In the genomic region with DNA sequence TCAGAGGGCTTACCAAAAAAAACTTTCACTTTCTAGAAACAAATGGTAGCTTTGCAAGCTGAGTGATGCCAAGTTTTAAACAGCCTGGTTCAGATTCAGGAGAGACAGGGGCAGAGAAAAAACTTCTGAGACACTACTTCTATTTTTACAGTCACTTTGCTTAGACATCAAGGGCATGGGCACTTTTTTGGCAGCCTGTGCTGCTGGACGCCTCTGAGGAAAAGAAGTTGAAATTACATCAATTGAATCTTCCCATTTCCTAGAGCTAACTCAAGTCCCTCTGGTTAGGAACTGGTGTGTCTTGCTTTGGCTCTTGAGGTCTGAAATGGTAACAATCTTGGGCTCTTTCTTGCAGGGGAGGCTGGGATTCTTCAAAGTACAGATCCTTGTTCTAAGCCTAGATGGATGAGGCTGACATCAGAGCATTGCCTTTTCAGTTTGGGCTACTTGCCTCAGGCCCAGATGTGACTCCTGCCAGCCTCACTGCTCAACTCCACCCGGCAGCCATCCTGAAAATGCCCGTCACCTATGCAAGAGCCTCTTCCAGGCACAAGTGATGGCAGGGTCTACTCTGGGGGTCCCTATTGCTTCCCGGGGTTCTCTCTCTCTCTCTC, we compare ENCODE assay signal across 9 cellular contexts.
DNase-seq lines count a peak whose midpoint lies in the region; ATAC-seq and TF ChIP-seq lines count a peak whose summit lies in the region.
"Had no signal": no experiment of that assay in that cellular context is flagged by ENCODE, and none has a peak within 500 bp of the region (broad histone marks: within the 10 kb centered on the region; RNA-seq: fewer than 3 reads in every experiment).

No MANE protein-coding gene starts in this region.

- ATAC-seq in GM21576 (IDR thresholded peaks at IDR 0.05; ENCODE audit: unreplicated experiment) = peak; percentile 7
- ATAC-seq in activated CD8-positive, alpha-beta memory T cell treated with anti-CD3 and anti-CD28 coated beads, Interleukin-2, amount 10 ng/mL, durations not matched to agents 7 days and 5 days = no peak
- ATAC-seq in GM18505 (IDR thresholded peaks at IDR 0.05; ENCODE audit: unreplicated experiment) = no peak

- H3K36me3 Mint-ChIP-seq in CD14-positive monocyte = peaks cover 10 to 15% of the 10 kb centered on the region in 2 donors
- peaks cover 14% of the 10 kb centered on the region for H3K36me3 Mint-ChIP-seq in activated CD8-positive, alpha-beta memory T cell treated with anti-CD3 and anti-CD28 coated beads, Interleukin-2, amount 10 ng/mL, durations not matched to agents 7 days and 5 days

- peaks cover 15% of the 10 kb centered on the region for H3K4me1 Mint-ChIP-seq in CD14-positive monocyte
- H3K4me1 Mint-ChIP-seq in activated CD8-positive, alpha-beta memory T cell treated with anti-CD3 and anti-CD28 coated beads, Interleukin-2, amount 10 ng/mL, durations not matched to agents 7 days and 5 days = peaks cover 35% of the 10 kb centered on the region

- CTCF ChIA-PET in activated CD8-positive, alpha-beta memory T cell treated with anti-CD3 and anti-CD28 coated beads, Interleukin-2, amount 10 ng/mL, durations not matched to agents 7 days and 5 days (lab: Charles Lee) = interaction anchor here (0.8 to 1.1 kb wide), 2 partner anchors 97 to 151 kb away, joined by 3 read pairs; no protein-coding TSS in a partner anchor
- CTCF ChIA-PET in GM10248 (lab: Yijun Ruan, JAX) = interaction anchor here (2.6 kb wide), 1 partner anchor 11 kb away, joined by 8 read pairs; no protein-coding TSS in a partner anchor

- POLR2A ChIA-PET in GM10248 (lab: Yijun Ruan, JAX) = no interaction called here

- intact Hi-C loops in CD14-positive monocyte (cut with micrococcal nuclease) = no loop called here

- H3K4me3 Mint-ChIP-seq in CD14-positive monocyte = peak overlapping the region in 1 of 2 donors; percentile 74
- peak overlapping the region; percentile 80 for H3K4me3 Mint-ChIP-seq in activated CD8-positive, alpha-beta memory T cell treated with anti-CD3 and anti-CD28 coated beads, Interleukin-2, amount 10 ng/mL, durations not matched to agents 7 days and 5 days

- peak overlapping the region in 6 of 7 donors; percentile 2 to 91 (median 56) for H3K27ac Mint-ChIP-seq in CD14-positive monocyte
- H3K27ac Mint-ChIP-seq in activated CD8-positive, alpha-beta memory T cell treated with anti-CD3 and anti-CD28 coated beads, Interleukin-2, amount 10 ng/mL, durations not matched to agents 7 days and 5 days = peak overlapping the region; percentile 95

- no peaks in the 10 kb centered on the region for H3K9me3 Mint-ChIP-seq in CD14-positive monocyte
- H3K9me3 Mint-ChIP-seq in activated CD8-positive, alpha-beta memory T cell treated with anti-CD3 and anti-CD28 coated beads, Interleukin-2, amount 10 ng/mL, durations not matched to agents 7 days and 5 days (ENCODE audit: low read depth) = no peaks in the 10 kb centered on the region

- no peak for TF ChIP-seq POLR2A in GM18505 (IDR thresholded peaks at IDR 0.05; ENCODE audit: borderline replicate concordance, extremely low read depth, insufficient read depth, insufficient read length)

- no peak for DNase-seq in CD14-positive monocyte (ENCODE audit: low spot score)
- no peak for DNase-seq in activated CD8-positive, alpha-beta memory T cell treated with anti-CD3 and anti-CD28 coated beads, Interleukin-2, amount 10 ng/mL, durations not matched to agents 7 days and 5 days
- DNase-seq in medulla oblongata (ENCODE audit: extremely low spot score) = peak; percentile 37
- DNase-seq in GM10248 (ENCODE audit: extremely low spot score) = no peak
- no peak for DNase-seq in NCI-H510A treated with DMSO at 0.1 percent for 48 hours (lab: John Stamatoyannopoulos, UW)
- no peak for DNase-seq in NCI-H2196 treated with DMSO at 0.1 percent for 48 hours (lab: John Stamatoyannopoulos, UW; ENCODE audit: unreplicated experiment)
- DNase-seq: GF-D8 had no signal

- H3K27me3 Mint-ChIP-seq in CD14-positive monocyte (ENCODE audit: low read depth in 3 of 3) = peaks cover 0 to 2% (median 0%) of the 10 kb centered on the region in 3 donors
- H3K27me3 Mint-ChIP-seq in activated CD8-positive, alpha-beta memory T cell treated with anti-CD3 and anti-CD28 coated beads, Interleukin-2, amount 10 ng/mL, durations not matched to agents 7 days and 5 days = peaks cover 30% of the 10 kb centered on the region

- TF ChIP-seq CTCF in CD14-positive monocyte (IDR thresholded peaks at IDR 0.05) = no peak
- no peak for TF ChIP-seq CTCF in GM10248 (IDR thresholded peaks at IDR 0.05; ENCODE audit: control extremely low read depth, extremely low read depth, low read depth, missing control alignments)
